In genomic region chr17:44556114-44556853, GRCh38 we compare ENCODE assay signal across 8 cellular contexts. TPM values are rescaled to one million over a fixed set of nuclear protein-coding genes. Genes with fewer than 3 reads are reported as not detected.
DNase-seq lines count a peak whose midpoint lies in the region; ATAC-seq, FAIRE-seq and TF ChIP-seq lines count a peak whose summit lies in the region.

No MANE protein-coding gene starts in this region.

- H4K20me1 ChIP-seq in HepG2 (ENCODE audit: insufficient read depth, low read length) = no peaks in the 10 kb centered on the region

- peak overlapping the region; percentile 24; the same call in 1 of the 2 replicates for H3K9ac ChIP-seq in HepG2 (ENCODE audit: insufficient read depth, low read depth, low read length)
- peak overlapping the region; percentile 66 to 82 for H3K9ac ChIP-seq in stomach smooth muscle (ENCODE audit: low read length in 2 of 2)

- TF ChIP-seq EP300 in HepG2 (IDR thresholded peaks at IDR 0.05; ENCODE audit: low read depth in 2 of 2, low read length in 2 of 2) (no peak), HepG2 (CRISPR knock-in tag; IDR thresholded peaks at IDR 0.05; ENCODE audit: borderline replicate concordance) (no peak)

- TF ChIP-seq CTCF in dorsolateral prefrontal cortex (IDR thresholded peaks at IDR 0.05 in 54 of 56, conservative IDR thresholded peaks at IDR 0.05 in 2 of 56; ENCODE audit: low read depth in 1 of 56, partially characterized antibody in 56 of 56) = no peak
- TF ChIP-seq CTCF in HepG2 (CRISPR knock-in tag; IDR thresholded peaks at IDR 0.05) = no peak

- H2AFZ ChIP-seq in HepG2 (ENCODE audit: low read length) = no peak overlapping the region

- no TSS peak for BruUV-seq in HepG2 (replicated peaks; lab: Mats Ljungman, UMichigan)

- H3K4me1 ChIP-seq in SJSA1 (replicated peaks) (peaks cover 53% of the 10 kb centered on the region), HepG2 (ENCODE audit: insufficient read depth, low read length) (peaks cover 26% of the 10 kb centered on the region), stomach smooth muscle (ENCODE audit: control insufficient read depth, insufficient read depth, low read length) (peaks cover 18% of the 10 kb centered on the region)

- ATAC-seq in HepG2 (no peak), GM21737 (IDR thresholded peaks at IDR 0.05; ENCODE audit: unreplicated experiment) (no peak)

- POLR2A ChIA-PET in HepG2 (lab: Yijun Ruan, JAX) = interaction anchor here (1.0 kb wide), 1 partner anchor 13 kb away, joined by 4 read pairs; no protein-coding TSS in a partner anchor

- in situ Hi-C loops in HepG2 (cut with HindIII; ENCODE audit: extremely low pct_ligation_motif_present, low pct_unique_long_range_greater_than_20kb) = no loop called here

- H3K9me3 ChIP-seq in SJSA1 (replicated peaks) (no peaks in the 10 kb centered on the region), HepG2 (ENCODE audit: low read length) (no peaks in the 10 kb centered on the region), stomach smooth muscle (ENCODE audit: control insufficient read depth in 2 of 2, low read length in 2 of 2) (no peaks in the 10 kb centered on the region)

- H3K4me3 ChIP-seq in SJSA1 (peak overlapping the region; percentile 49), dorsolateral prefrontal cortex (peak overlapping the region; percentile 29 to 76 (median 59)), HepG2 (replicated peaks in 1 of 3; ENCODE audit: insufficient read depth in 1 of 3, low read depth in 2 of 3, low read length in 3 of 3) (peak overlapping the region; percentile 49 to 84 (median 71)), stomach smooth muscle (ENCODE audit: low read length in 2 of 2) (peak overlapping the region; percentile 78 to 85)

- intact Hi-C loops in dorsolateral prefrontal cortex (cut with DNase I) (no loop called here), HepG2 (cut with micrococcal nuclease; ENCODE audit: unreplicated experiment) (no loop called here)

- no peak for TF ChIP-seq POLR2A in HepG2 (IDR thresholded peaks at IDR 0.05; ENCODE audit: insufficient read depth in 1 of 2, low read depth in 2 of 2, low read length in 2 of 2)

- 2% methylated on average over 28 of the region's 28 CpGs for WGBS in HepG2 (ENCODE audit: low lambda C conversion rate)

- H3K27me3 ChIP-seq in SJSA1 (replicated peaks) (no peaks in the 10 kb centered on the region), dorsolateral prefrontal cortex (peaks cover 0 to 43% (median 28%) of the 10 kb centered on the region in 45 donors), HepG2 (ENCODE audit: control insufficient read depth in 1 of 2, insufficient read depth in 2 of 2, low read length in 2 of 2) (peaks cover 10 to 66% of the 10 kb centered on the region in 2 experiments; a peak in 4 of 5 replicates), stomach smooth muscle (ENCODE audit: control insufficient read depth in 1 of 2, insufficient read depth in 2 of 2, low read length in 2 of 2) (peaks cover 21 to 24% of the 10 kb centered on the region in 2 donors)

- FAIRE-seq in HepG2 (lab: Jason Lieb, UNC) = no peak

- H3K36me3 ChIP-seq in SJSA1 (peaks cover 21% of the 10 kb centered on the region), HepG2 (replicated peaks in 1 of 2; ENCODE audit: control insufficient read depth in 1 of 2, insufficient read depth in 2 of 2, low read length in 2 of 2) (no peaks in the 10 kb centered on the region), stomach smooth muscle (ENCODE audit: control insufficient read depth in 2 of 2, insufficient read depth in 2 of 2, low read length in 2 of 2) (no peaks in the 10 kb centered on the region)

- TF ChIP-seq RAD21 in HepG2 (CRISPR knock-in tag; IDR thresholded peaks at IDR 0.05) = no peak

- peak overlapping the region; percentile 86 for H3K4me2 ChIP-seq in HepG2 (ENCODE audit: low read depth, low read length)

- H3K27ac ChIP-seq in SJSA1 = peak overlapping the region; percentile 83
- peak overlapping the region in 34 of 59 donors; percentile 2 to 88 (median 58) for H3K27ac ChIP-seq in dorsolateral prefrontal cortex
- no peak overlapping the region for H3K27ac ChIP-seq in HepG2 (ENCODE audit: extremely low read length, insufficient read depth, low read length)
- H3K27ac ChIP-seq in stomach smooth muscle (ENCODE audit: low read length) = peak overlapping the region; percentile 49

- CTCF ChIA-PET in HepG2 (lab: Yijun Ruan, JAX; ENCODE audit: low intra/inter-chr PET ratio, low total read pairs) = no interaction called here

- DNase-seq in EH (ENCODE audit: low read depth) (peak; percentile 78), HuH-7.5 (ENCODE audit: low spot score) (peak; percentile 83), SJSA1 (ENCODE audit: low read depth in 1 of 2, low spot score in 2 of 2) (peak in 1 of 2 experiments; percentile 84), dorsolateral prefrontal cortex (no peak), HepG2 (ENCODE audit: low spot score) (peak; percentile 15), HT-29 (ENCODE audit: low spot score) (no peak)

- no peaks in the 10 kb centered on the region for H3K79me2 ChIP-seq in HepG2 (ENCODE audit: insufficient read depth, low read length)

TF ChIP-seq in HepG2, 621 proteins besides CTCF, POLR2A, EP300 and RAD21 (continues in another document):
- TF ChIP-seq ZNF772 (CRISPR knock-in tag; IDR thresholded peaks at IDR 0.05) = 0 out of 2 replicates have a peak, but pooled peaks have one; percentile 29
- TF ChIP-seq ELF4 (CRISPR knock-in tag; IDR thresholded peaks at IDR 0.05; ENCODE audit: borderline replicate concordance) = 0 out of 2 replicates have a peak, but pooled peaks have one; percentile 34

RNA-seq across cellular contexts. Expression of gene FZD2, which starts 1.0 kb away (rescaled TPM):
- total RNA-seq in SJSA1 (2014; rRNA removed; shearing (Covaris generic)) = 17.5 and 21.9 TPM in 2 replicates
- total RNA-seq in dorsolateral prefrontal cortex (1 to 10 TPM in 82 of 120 experiments, under 1 TPM in 38; 0.48 to 4.2 (median 1.3) TPM), HepG2 (2016; rRNA removed; fragmentation: Illumina TruSeq; extraction: Trizol) (0.13 TPM in 1 of 2 replicates, not detected in the other)
- total RNA-seq in HepG2 (2016; cell fraction: cytosol; rRNA removed; fragmentation: Illumina TruSeq; extraction: Trizol; ENCODE audit: low read depth) = not detected in 2 replicates
- total RNA-seq in HepG2 (2016; cell fraction: insoluble cytoplasmic fraction; rRNA removed; fragmentation: Illumina TruSeq; extraction: Trizol) = 0.06 TPM in 1 of 2 replicates, not detected in the other
- total RNA-seq in HepG2 (2016; cell fraction: membrane; rRNA removed; fragmentation: Illumina TruSeq; extraction: Trizol) = 0.06 TPM in 1 of 2 replicates, not detected in the other
- not detected in 2 replicates for total RNA-seq in HepG2 (2016; cell fraction: nucleus; rRNA removed; fragmentation: Illumina TruSeq; extraction: Trizol)
- 0.07 and 0.10 TPM in 2 replicates for polyA plus RNA-seq in HepG2 (2011; rRNA removed)
- 0.08 and 0.12 TPM in 2 replicates for polyA plus RNA-seq in HepG2 (2011; cell fraction: cytosol; rRNA removed)
- polyA plus RNA-seq in HepG2 (2011; cell fraction: nucleus; rRNA removed) = 0.06 TPM in 1 of 2 replicates, not detected in the other
- not detected in 2 replicates for polyA plus RNA-seq in HepG2 (2012)
- not detected in 2 replicates for polyA plus RNA-seq in HepG2 (2016; cell fraction: cytosol; fragmentation: Illumina TruSeq; extraction: Trizol; ENCODE audit: low read depth)
- not detected in 2 replicates for polyA plus RNA-seq in HepG2 (2016; cell fraction: insoluble cytoplasmic fraction; fragmentation: Illumina TruSeq; extraction: Trizol; ENCODE audit: low read depth)
- not detected in 2 replicates for polyA plus RNA-seq in HepG2 (2016; cell fraction: membrane; fragmentation: Illumina TruSeq; extraction: Trizol; ENCODE audit: low read depth)
- not detected in 2 replicates for polyA plus RNA-seq in HepG2 (2016; cell fraction: nucleus; fragmentation: Illumina TruSeq; extraction: Trizol; ENCODE audit: insufficient read depth, low read depth)
- polyA minus RNA-seq in HepG2 (2011; rRNA and poly(A)+ RNA removed; ENCODE audit: low replicate concordance) = 0.26 and 17.3 TPM in 2 replicates
- polyA minus RNA-seq in HepG2 (2011; cell fraction: cytosol; rRNA and poly(A)+ RNA removed) = 0.35 TPM in 1 of 2 replicates, not detected in the other
- polyA minus RNA-seq in HepG2 (2011; cell fraction: nucleus; rRNA and poly(A)+ RNA removed) = not detected in 2 replicates
- 0.47 and 1.0 TPM in 2 replicates for total RNA-seq in HT-29 (2014; rRNA removed; shearing (Covaris generic))

RNA-seq across cellular contexts. Expression of gene GPATCH8, which starts 53.1 kb away (rescaled TPM):
- total RNA-seq in SJSA1 (2014; rRNA removed; shearing (Covaris generic)) = 5.6 and 22.7 TPM in 2 replicates
- total RNA-seq in dorsolateral prefrontal cortex = 100 to 1,000 TPM in 11 of 120 experiments, 10 to 100 TPM in 109; 53.8 to 111 (median 82.5) TPM
- total RNA-seq in HepG2 (2016; rRNA removed; fragmentation: Illumina TruSeq; extraction: Trizol) = 21.5 and 37.7 TPM in 2 replicates
- 10.8 and 13.1 TPM in 2 replicates for total RNA-seq in HepG2 (2016; cell fraction: cytosol; rRNA removed; fragmentation: Illumina TruSeq; extraction: Trizol; ENCODE audit: low read depth)
- total RNA-seq in HepG2 (2016; cell fraction: insoluble cytoplasmic fraction; rRNA removed; fragmentation: Illumina TruSeq; extraction: Trizol) = 22.3 and 35.2 TPM in 2 replicates
- total RNA-seq in HepG2 (2016; cell fraction: membrane; rRNA removed; fragmentation: Illumina TruSeq; extraction: Trizol) = 11.2 and 12.6 TPM in 2 replicates
- 49.3 and 55.3 TPM in 2 replicates for total RNA-seq in HepG2 (2016; cell fraction: nucleus; rRNA removed; fragmentation: Illumina TruSeq; extraction: Trizol)
- polyA plus RNA-seq in HepG2 (2011; rRNA removed) = 19.8 and 20.7 TPM in 2 replicates
- polyA plus RNA-seq in HepG2 (2011; cell fraction: cytosol; rRNA removed) = 6.0 and 7.9 TPM in 2 replicates
- polyA plus RNA-seq in HepG2 (2011; cell fraction: nucleus; rRNA removed) = 24.4 and 28.4 TPM in 2 replicates
- 21.5 and 23.5 TPM in 2 replicates for polyA plus RNA-seq in HepG2 (2012)
- 0.87 and 1.2 TPM in 2 replicates for polyA plus RNA-seq in HepG2 (2016; cell fraction: cytosol; fragmentation: Illumina TruSeq; extraction: Trizol; ENCODE audit: low read depth)
- polyA plus RNA-seq in HepG2 (2016; cell fraction: insoluble cytoplasmic fraction; fragmentation: Illumina TruSeq; extraction: Trizol; ENCODE audit: low read depth) = 15.4 and 18.6 TPM in 2 replicates
- 2.7 and 3.2 TPM in 2 replicates for polyA plus RNA-seq in HepG2 (2016; cell fraction: membrane; fragmentation: Illumina TruSeq; extraction: Trizol; ENCODE audit: low read depth)
- polyA plus RNA-seq in HepG2 (2016; cell fraction: nucleus; fragmentation: Illumina TruSeq; extraction: Trizol; ENCODE audit: insufficient read depth, low read depth) = 46.4 and 56.1 TPM in 2 replicates
- 26.0 and 26.7 TPM in 2 replicates for polyA minus RNA-seq in HepG2 (2011; rRNA and poly(A)+ RNA removed; ENCODE audit: low replicate concordance)
- 14.5 and 16.8 TPM in 2 replicates for polyA minus RNA-seq in HepG2 (2011; cell fraction: cytosol; rRNA and poly(A)+ RNA removed)
- polyA minus RNA-seq in HepG2 (2011; cell fraction: nucleus; rRNA and poly(A)+ RNA removed) = 55.7 and 58.8 TPM in 2 replicates
- total RNA-seq in HT-29 (2014; rRNA removed; shearing (Covaris generic)) = 13.1 and 13.9 TPM in 2 replicates

Comparison
In these comparisons a context has a peak if more than half of its experiments do, and no peak if none do; other contexts are left out.
1. DNase-seq: peak in EH (single experiment), HuH-7.5 (single experiment) and HepG2 (single experiment); none in dorsolateral prefrontal cortex (0 of 10) and HT-29 (single experiment).
2. Peak in every context shown above with its lines, with median percentiles within 50 percentile points of each other: H3K4me3 ChIP-seq.